ENCODE assay signal across 8 cellular contexts in genomic region chr1:207826557-207827487, GRCh38.
DNase-seq lines count a peak whose midpoint lies in the region; ATAC-seq, FAIRE-seq and TF ChIP-seq lines count a peak whose summit lies in the region.

No MANE protein-coding gene starts in this region.

- no peak for FAIRE-seq in kidney (lab: Jason Lieb, UNC)

- no peak for TF ChIP-seq EP300 in stomach (IDR thresholded peaks at IDR 0.05)

- peaks cover 98% of the 10 kb centered on the region for H3K4me1 Mint-ChIP-seq in activated T-helper 1 cell treated with anti-CD3 and anti-CD28 coated beads, Interleukin-12 subunit alpha, Interleukin-12 subunit beta, Interleukin-2, Interleukin-4 antibody, amounts not matched to agents 30 ng/mL and 10 ng/mL and 1 ng/mL, durations not matched to agents 14 hours and 24 hours and 36 hours (ENCODE audit: low read depth)

- H3K9me3 Mint-ChIP-seq in activated T-helper 1 cell treated with anti-CD3 and anti-CD28 coated beads, Interleukin-12 subunit alpha, Interleukin-12 subunit beta, Interleukin-2, Interleukin-4 antibody, amounts not matched to agents 30 ng/mL and 10 ng/mL and 1 ng/mL, durations not matched to agents 14 hours and 24 hours and 36 hours: no peaks in the 10 kb centered on the region

- H3K9ac ChIP-seq in kidney (ENCODE audit: low read length in 2 of 2): peak overlapping the region; percentile 61 to 85

- H3K4me3 Mint-ChIP-seq in activated T-helper 1 cell treated with anti-CD3 and anti-CD28 coated beads, Interleukin-12 subunit alpha, Interleukin-12 subunit beta, Interleukin-2, Interleukin-4 antibody, amounts not matched to agents 30 ng/mL and 10 ng/mL and 1 ng/mL, durations not matched to agents 14 hours and 24 hours and 36 hours: peak overlapping the region; percentile 87

- WGBS in stomach, 5 donors: 13 to 24% (median 19%) methylated on average over 18 of the region's 18 CpGs

- TF ChIP-seq POLR2A in stomach (IDR thresholded peaks at IDR 0.05): no peak

- peaks cover 27% of the 10 kb centered on the region for H3K36me3 Mint-ChIP-seq in activated T-helper 1 cell treated with anti-CD3 and anti-CD28 coated beads, Interleukin-12 subunit alpha, Interleukin-12 subunit beta, Interleukin-2, Interleukin-4 antibody, amounts not matched to agents 30 ng/mL and 10 ng/mL and 1 ng/mL, durations not matched to agents 14 hours and 24 hours and 36 hours (ENCODE audit: low read depth)

- H3K4me1 ChIP-seq in kidney (ENCODE audit: control insufficient read depth in 1 of 2, insufficient read depth in 1 of 2, low read depth in 1 of 2, low read length in 2 of 2) (peaks cover 57 to 65% of the 10 kb centered on the region in 2 donors), stomach (peaks cover 64 to 85% (median 73%) of the 10 kb centered on the region in 4 donors)

- peak overlapping the region; percentile 84 for H3K27ac ChIP-seq in HL-60 (replicated peaks)
- peak overlapping the region; percentile 94 to 99 for H3K27ac ChIP-seq in kidney (ENCODE audit: low read depth in 2 of 2, low read length in 2 of 2)
- peak overlapping the region; percentile 97 to 99 (median 97) for H3K27ac ChIP-seq in stomach

- peak overlapping the region; percentile 98 for H3K27ac Mint-ChIP-seq in activated T-helper 1 cell treated with anti-CD3 and anti-CD28 coated beads, Interleukin-12 subunit alpha, Interleukin-12 subunit beta, Interleukin-2, Interleukin-4 antibody, amounts not matched to agents 30 ng/mL and 10 ng/mL and 1 ng/mL, durations not matched to agents 14 hours and 24 hours and 36 hours

- no peaks in the 10 kb centered on the region for H3K36me3 ChIP-seq in kidney (ENCODE audit: control insufficient read depth in 1 of 2, insufficient read depth in 2 of 2, low read length in 2 of 2)
- H3K36me3 ChIP-seq in stomach: peaks cover 0 to 4% (median 0%) of the 10 kb centered on the region in 4 donors

- ATAC-seq in SK-N-SH treated with all-trans-retinoic acid at 6 μM for 48 hours (no peak), GM19035 (IDR thresholded peaks at IDR 0.05; ENCODE audit: unreplicated experiment) (no peak)

- H3K9me3 ChIP-seq in kidney (ENCODE audit: control insufficient read depth in 1 of 2, low read length in 2 of 2) (no peaks in the 10 kb centered on the region), stomach (no peaks in the 10 kb centered on the region)

- DNase-seq in HL-60 (ENCODE audit: low read depth in 1 of 2, low spot score in 1 of 2): no peak
- DNase-seq in activated T-helper 1 cell treated with anti-CD3 and anti-CD28 coated beads, Interleukin-12 subunit alpha, Interleukin-12 subunit beta, Interleukin-2, Interleukin-4 antibody, amounts not matched to agents 30 ng/mL and 10 ng/mL and 1 ng/mL, durations not matched to agents 14 hours and 24 hours and 36 hours (ENCODE audit: low spot score): no peak
- DNase-seq in kidney: peak; percentile 83
- peak; percentile 84 for DNase-seq in stomach
- no peak for DNase-seq in NCI-H226
- DNase-seq in stimulated activated naive CD4-positive, alpha-beta T cell treated with Interleukin-2 at 50 U/mL for 16 hours (lab: John Stamatoyannopoulos, UW): no peak

- intact Hi-C loops in activated T-helper 1 cell treated with anti-CD3 and anti-CD28 coated beads, Interleukin-12 subunit alpha, Interleukin-12 subunit beta, Interleukin-2, Interleukin-4 antibody, amounts not matched to agents 30 ng/mL and 10 ng/mL and 1 ng/mL, durations not matched to agents 14 hours and 24 hours and 36 hours (cut with micrococcal nuclease): loop anchor here (1.0 to 5.0 kb wide), 5 partner anchors 21 to 505 kb away; partner anchors contain the start of gene CD55
- intact Hi-C loops in kidney (cut with DNase I) (loop anchor here (5.0 kb wide), 1 partner anchor 40 kb away; no protein-coding TSS in a partner anchor), stomach (cut with DNase I; ENCODE audit: low total_unique reads) (no loop called here)

- no peaks in the 10 kb centered on the region for H3K27me3 ChIP-seq in HL-60 (ENCODE audit: insufficient read depth, poor library complexity, severe bottlenecking)
- H3K27me3 ChIP-seq in stomach: no peaks in the 10 kb centered on the region

- H3K27me3 Mint-ChIP-seq in activated T-helper 1 cell treated with anti-CD3 and anti-CD28 coated beads, Interleukin-12 subunit alpha, Interleukin-12 subunit beta, Interleukin-2, Interleukin-4 antibody, amounts not matched to agents 30 ng/mL and 10 ng/mL and 1 ng/mL, durations not matched to agents 14 hours and 24 hours and 36 hours (ENCODE audit: insufficient read depth): peaks cover 2% of the 10 kb centered on the region

- H3K4me3 ChIP-seq in HL-60 (replicated peaks; ENCODE audit: insufficient read depth, low read length) (peak overlapping the region; percentile 25), kidney (ENCODE audit: low read length in 2 of 2) (peak overlapping the region; percentile 92 to 93), stomach (peak overlapping the region; percentile 13 to 83 (median 28))

- TF ChIP-seq CTCF in HL-60 (IDR thresholded peaks at IDR 0.05; ENCODE audit: insufficient read depth, low read length) (no peak), kidney (IDR thresholded peaks at IDR 0.05; ENCODE audit: borderline replicate concordance, extremely low read depth, insufficient read depth) (no peak), stomach (IDR thresholded peaks at IDR 0.05) (no peak)

TF ChIP-seq in SK-N-SH treated with all-trans-retinoic acid at 6 μM for 48 hours, 23 proteins besides CTCF, POLR2A, EP300 and RAD21:
- TF ChIP-seq ZNF70 (CRISPR knock-in tag; IDR thresholded peaks at IDR 0.05) (no peak), ARNTL (CRISPR knock-in tag; IDR thresholded peaks at IDR 0.05; ENCODE audit: borderline replicate concordance, low read depth) (no peak), PPARA (CRISPR knock-in tag; IDR thresholded peaks at IDR 0.05; ENCODE audit: borderline replicate concordance) (no peak), ZFP3 (CRISPR knock-in tag; IDR thresholded peaks at IDR 0.05) (no peak), ISL1 (CRISPR knock-in tag; IDR thresholded peaks at IDR 0.05) (no peak), GLIS3 (CRISPR knock-in tag; IDR thresholded peaks at IDR 0.05) (no peak), BACH2 (CRISPR knock-in tag; IDR thresholded peaks at IDR 0.05; ENCODE audit: borderline replicate concordance) (no peak), TCF4 (CRISPR knock-in tag; IDR thresholded peaks at IDR 0.05; ENCODE audit: borderline replicate concordance) (no peak), ZNF565 (CRISPR knock-in tag; conservative IDR thresholded peaks at IDR 0.05; ENCODE audit: low read depth) (no peak), ESRRG (CRISPR knock-in tag; IDR thresholded peaks at IDR 0.05) (no peak), ZC3H10 (CRISPR knock-in tag; IDR thresholded peaks at IDR 0.05) (no peak), TSHZ2 (CRISPR knock-in tag; IDR thresholded peaks at IDR 0.05) (no peak)
TF ChIP-seq in SK-N-SH treated with all-trans-retinoic acid at 6 μM for 48 hours: peak in this region for 0.

Comparison
In these comparisons a context has a peak if more than half of its experiments do, and no peak if none do; other contexts are left out.
1. DNase-seq: peak in kidney (single experiment) and stomach (single experiment); none in HL-60 (0 of 2), activated T-helper 1 cell treated with anti-CD3 and anti-CD28 coated beads, Interleukin-12 subunit alpha, Interleukin-12 subunit beta, Interleukin-2, Interleukin-4 antibody, amounts not matched to agents 30 ng/mL and 10 ng/mL and 1 ng/mL, durations not matched to agents 14 hours and 24 hours and 36 hours (single experiment), NCI-H226 (single experiment) and stimulated activated naive CD4-positive, alpha-beta T cell treated with Interleukin-2 at 50 U/mL for 16 hours (single experiment).
2. H3K4me3 ChIP-seq: peak in every context shown above with its lines; median percentile 92 in kidney; 28 in stomach; 25 in HL-60.
3. Peak in every context shown above with its lines, with median percentiles within 50 percentile points of each other: H3K27ac ChIP-seq.